In the genomic region with DNA sequence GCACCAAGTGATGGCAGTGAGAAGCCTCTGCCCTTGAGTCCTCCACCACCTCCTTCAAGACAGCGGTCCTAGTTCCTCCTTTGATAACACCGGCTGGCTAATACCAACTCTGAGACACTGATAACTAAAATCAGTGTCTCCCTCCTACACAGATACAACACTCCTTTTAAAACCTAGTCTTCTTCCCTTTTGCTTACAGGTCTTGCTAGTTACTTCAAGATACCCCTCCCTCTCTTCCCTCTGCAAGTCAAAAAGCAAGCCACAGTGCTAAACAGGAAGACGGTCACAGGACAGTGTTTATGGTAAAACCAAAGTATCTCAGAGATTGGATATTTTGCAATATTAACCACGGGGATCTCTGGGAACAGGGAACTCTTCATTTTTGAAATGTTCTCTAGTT, we compare ENCODE assay signal across 1 cellular context.
TF ChIP-seq lines count a peak whose summit lies in the region.

No MANE protein-coding gene starts in this region.

TF ChIP-seq in K562, 482 proteins besides CTCF, POLR2A, EP300 and RAD21 (continued from another document):
- TF ChIP-seq, protein P1, sequence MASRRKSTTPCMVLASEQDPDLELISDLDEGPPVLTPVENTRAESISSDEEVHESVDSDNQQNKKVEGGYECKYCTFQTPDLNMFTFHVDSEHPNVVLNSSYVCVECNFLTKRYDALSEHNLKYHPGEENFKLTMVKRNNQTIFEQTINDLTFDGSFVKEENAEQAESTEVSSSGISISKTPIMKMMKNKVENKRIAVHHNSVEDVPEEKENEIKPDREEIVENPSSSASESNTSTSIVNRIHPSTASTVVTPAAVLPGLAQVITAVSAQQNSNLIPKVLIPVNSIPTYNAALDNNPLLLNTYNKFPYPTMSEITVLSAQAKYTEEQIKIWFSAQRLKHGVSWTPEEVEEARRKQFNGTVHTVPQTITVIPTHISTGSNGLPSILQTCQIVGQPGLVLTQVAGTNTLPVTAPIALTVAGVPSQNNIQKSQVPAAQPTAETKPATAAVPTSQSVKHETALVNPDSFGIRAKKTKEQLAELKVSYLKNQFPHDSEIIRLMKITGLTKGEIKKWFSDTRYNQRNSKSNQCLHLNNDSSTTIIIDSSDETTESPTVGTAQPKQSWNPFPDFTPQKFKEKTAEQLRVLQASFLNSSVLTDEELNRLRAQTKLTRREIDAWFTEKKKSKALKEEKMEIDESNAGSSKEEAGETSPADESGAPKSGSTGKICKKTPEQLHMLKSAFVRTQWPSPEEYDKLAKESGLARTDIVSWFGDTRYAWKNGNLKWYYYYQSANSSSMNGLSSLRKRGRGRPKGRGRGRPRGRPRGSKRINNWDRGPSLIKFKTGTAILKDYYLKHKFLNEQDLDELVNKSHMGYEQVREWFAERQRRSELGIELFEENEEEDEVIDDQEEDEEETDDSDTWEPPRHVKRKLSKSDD (conservative IDR thresholded peaks at IDR 0.05; ENCODE audit: low read length) = no peak
